1 cellular context compared by ENCODE assay signal in the genomic region with DNA sequence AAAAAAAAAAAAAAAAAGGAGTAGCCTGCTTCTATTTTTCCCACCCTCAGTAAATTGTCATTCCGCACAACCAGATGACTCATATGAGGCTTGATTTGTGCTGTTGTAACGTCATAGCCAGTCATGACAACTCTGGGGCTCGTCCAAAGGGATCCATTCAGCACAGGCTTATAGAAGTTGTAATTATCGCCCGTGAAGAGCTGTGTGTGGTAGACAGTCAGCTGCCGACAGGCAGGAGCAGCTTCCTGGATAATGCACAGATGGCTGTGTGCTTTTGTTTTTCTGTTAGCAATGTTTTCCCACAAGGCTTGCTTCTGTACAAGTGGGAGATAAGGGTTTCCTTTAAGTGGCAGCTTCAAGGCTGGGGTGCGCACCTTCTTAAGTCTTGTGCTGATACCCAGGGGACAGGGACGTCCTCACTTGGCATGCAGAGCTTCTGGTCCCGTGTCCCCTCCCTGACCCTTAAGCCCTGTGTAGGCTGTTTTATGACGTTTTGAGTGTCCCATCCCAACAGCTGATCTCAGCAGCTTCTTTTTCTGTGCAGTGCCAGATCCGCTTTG.
TF ChIP-seq lines count a peak whose summit lies in the region.

No MANE protein-coding gene starts in this region.

TF ChIP-seq in K562, 482 proteins besides CTCF, POLR2A, EP300 and RAD21 (continued from another document and continues in another):
- TF ChIP-seq NFE2L1 (tag; IDR thresholded peaks at IDR 0.05; ENCODE audit: borderline replicate concordance, low read depth): no peak
- TF ChIP-seq, protein P1, sequence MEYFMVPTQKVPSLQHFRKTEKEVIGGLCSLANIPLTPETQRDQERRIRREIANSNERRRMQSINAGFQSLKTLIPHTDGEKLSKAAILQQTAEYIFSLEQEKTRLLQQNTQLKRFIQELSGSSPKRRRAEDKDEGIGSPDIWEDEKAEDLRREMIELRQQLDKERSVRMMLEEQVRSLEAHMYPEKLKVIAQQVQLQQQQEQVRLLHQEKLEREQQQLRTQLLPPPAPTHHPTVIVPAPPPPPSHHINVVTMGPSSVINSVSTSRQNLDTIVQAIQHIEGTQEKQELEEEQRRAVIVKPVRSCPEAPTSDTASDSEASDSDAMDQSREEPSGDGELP (CRISPR knock-in tag; IDR thresholded peaks at IDR 0.05; ENCODE audit: borderline replicate concordance): peak; percentile 80
- TF ChIP-seq ZKSCAN8 (CRISPR knock-in tag; IDR thresholded peaks at IDR 0.05): no peak
- TF ChIP-seq, protein P2, sequence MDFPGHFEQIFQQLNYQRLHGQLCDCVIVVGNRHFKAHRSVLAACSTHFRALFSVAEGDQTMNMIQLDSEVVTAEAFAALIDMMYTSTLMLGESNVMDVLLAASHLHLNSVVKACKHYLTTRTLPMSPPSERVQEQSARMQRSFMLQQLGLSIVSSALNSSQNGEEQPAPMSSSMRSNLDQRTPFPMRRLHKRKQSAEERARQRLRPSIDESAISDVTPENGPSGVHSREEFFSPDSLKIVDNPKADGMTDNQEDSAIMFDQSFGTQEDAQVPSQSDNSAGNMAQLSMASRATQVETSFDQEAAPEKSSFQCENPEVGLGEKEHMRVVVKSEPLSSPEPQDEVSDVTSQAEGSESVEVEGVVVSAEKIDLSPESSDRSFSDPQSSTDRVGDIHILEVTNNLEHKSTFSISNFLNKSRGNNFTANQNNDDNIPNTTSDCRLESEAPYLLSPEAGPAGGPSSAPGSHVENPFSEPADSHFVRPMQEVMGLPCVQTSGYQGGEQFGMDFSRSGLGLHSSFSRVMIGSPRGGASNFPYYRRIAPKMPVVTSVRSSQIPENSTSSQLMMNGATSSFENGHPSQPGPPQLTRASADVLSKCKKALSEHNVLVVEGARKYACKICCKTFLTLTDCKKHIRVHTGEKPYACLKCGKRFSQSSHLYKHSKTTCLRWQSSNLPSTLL (IDR thresholded peaks at IDR 0.05): no peak
- no peak for TF ChIP-seq ZEB2 (IDR thresholded peaks at IDR 0.05)
- TF ChIP-seq ZNF75A (CRISPR knock-in tag; IDR thresholded peaks at IDR 0.05): peak; percentile 89
- TF ChIP-seq HDAC2 (IDR thresholded peaks at IDR 0.05): no peak
- TF ChIP-seq ARNT (IDR thresholded peaks at IDR 0.05): no peak
- TF ChIP-seq, protein P3, sequence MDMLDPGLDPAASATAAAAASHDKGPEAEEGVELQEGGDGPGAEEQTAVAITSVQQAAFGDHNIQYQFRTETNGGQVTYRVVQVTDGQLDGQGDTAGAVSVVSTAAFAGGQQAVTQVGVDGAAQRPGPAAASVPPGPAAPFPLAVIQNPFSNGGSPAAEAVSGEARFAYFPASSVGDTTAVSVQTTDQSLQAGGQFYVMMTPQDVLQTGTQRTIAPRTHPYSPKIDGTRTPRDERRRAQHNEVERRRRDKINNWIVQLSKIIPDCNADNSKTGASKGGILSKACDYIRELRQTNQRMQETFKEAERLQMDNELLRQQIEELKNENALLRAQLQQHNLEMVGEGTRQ (CRISPR knock-in tag; IDR thresholded peaks at IDR 0.05): no peak
- no peak for TF ChIP-seq POLR2G (IDR thresholded peaks at IDR 0.05; ENCODE audit: low read depth, low read length)
- TF ChIP-seq ZNF696 (CRISPR knock-in tag; conservative IDR thresholded peaks at IDR 0.05): no peak
- TF ChIP-seq NONO (IDR thresholded peaks at IDR 0.05; ENCODE audit: low read depth in 2 of 2, low read length in 1 of 2): no peak
- TF ChIP-seq TAL1 (IDR thresholded peaks at IDR 0.05): no peak; the same call in 1 of the 2 replicates
- peak; percentile 18 for TF ChIP-seq FOS (IDR thresholded peaks at IDR 0.05; ENCODE audit: extremely low read depth, insufficient read length)
- TF ChIP-seq MYNN (IDR thresholded peaks at IDR 0.05): no peak
- TF ChIP-seq MYNN (CRISPR knock-in tag; IDR thresholded peaks at IDR 0.05): no peak
- TF ChIP-seq CSDE1 (IDR thresholded peaks at IDR 0.05): no peak
- TF ChIP-seq, protein P4, sequence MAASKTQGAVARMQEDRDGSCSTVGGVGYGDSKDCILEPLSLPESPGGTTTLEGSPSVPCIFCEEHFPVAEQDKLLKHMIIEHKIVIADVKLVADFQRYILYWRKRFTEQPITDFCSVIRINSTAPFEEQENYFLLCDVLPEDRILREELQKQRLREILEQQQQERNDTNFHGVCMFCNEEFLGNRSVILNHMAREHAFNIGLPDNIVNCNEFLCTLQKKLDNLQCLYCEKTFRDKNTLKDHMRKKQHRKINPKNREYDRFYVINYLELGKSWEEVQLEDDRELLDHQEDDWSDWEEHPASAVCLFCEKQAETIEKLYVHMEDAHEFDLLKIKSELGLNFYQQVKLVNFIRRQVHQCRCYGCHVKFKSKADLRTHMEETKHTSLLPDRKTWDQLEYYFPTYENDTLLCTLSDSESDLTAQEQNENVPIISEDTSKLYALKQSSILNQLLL (CRISPR knock-in tag; IDR thresholded peaks at IDR 0.05; ENCODE audit: borderline replicate concordance): no peak
- TF ChIP-seq, protein P5, sequence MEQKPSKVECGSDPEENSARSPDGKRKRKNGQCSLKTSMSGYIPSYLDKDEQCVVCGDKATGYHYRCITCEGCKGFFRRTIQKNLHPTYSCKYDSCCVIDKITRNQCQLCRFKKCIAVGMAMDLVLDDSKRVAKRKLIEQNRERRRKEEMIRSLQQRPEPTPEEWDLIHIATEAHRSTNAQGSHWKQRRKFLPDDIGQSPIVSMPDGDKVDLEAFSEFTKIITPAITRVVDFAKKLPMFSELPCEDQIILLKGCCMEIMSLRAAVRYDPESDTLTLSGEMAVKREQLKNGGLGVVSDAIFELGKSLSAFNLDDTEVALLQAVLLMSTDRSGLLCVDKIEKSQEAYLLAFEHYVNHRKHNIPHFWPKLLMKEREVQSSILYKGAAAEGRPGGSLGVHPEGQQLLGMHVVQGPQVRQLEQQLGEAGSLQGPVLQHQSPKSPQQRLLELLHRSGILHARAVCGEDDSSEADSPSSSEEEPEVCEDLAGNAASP (IDR thresholded peaks at IDR 0.05): no peak
- TF ChIP-seq, protein P6, sequence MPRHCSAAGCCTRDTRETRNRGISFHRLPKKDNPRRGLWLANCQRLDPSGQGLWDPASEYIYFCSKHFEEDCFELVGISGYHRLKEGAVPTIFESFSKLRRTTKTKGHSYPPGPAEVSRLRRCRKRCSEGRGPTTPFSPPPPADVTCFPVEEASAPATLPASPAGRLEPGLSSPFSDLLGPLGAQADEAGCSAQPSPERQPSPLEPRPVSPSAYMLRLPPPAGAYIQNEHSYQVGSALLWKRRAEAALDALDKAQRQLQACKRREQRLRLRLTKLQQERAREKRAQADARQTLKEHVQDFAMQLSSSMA (CRISPR knock-in tag; IDR thresholded peaks at IDR 0.05): no peak
- no peak for TF ChIP-seq TBP (optimal IDR thresholded peaks at IDR 0.05; ENCODE audit: low read depth, low read length)
- TF ChIP-seq SMAD4 (CRISPR knock-in tag; conservative IDR thresholded peaks at IDR 0.05): peak; percentile 56
- TF ChIP-seq MCM7 (IDR thresholded peaks at IDR 0.05): no peak
- no peak for TF ChIP-seq OTX1 (CRISPR knock-in tag; IDR thresholded peaks at IDR 0.05)
- TF ChIP-seq E2F3 (CRISPR knock-in tag; IDR thresholded peaks at IDR 0.05): no peak
- no peak for TF ChIP-seq NBN (IDR thresholded peaks at IDR 0.05; ENCODE audit: low read depth)
- TF ChIP-seq ASH1L (IDR thresholded peaks at IDR 0.05; ENCODE audit: borderline replicate concordance, low read depth, partially characterized antibody): no peak
- TF ChIP-seq RBBP5 (IDR thresholded peaks at IDR 0.05; ENCODE audit: borderline replicate concordance, insufficient read depth, low read length, poor library complexity, severe bottlenecking): no peak
- TF ChIP-seq POLR3G (IDR thresholded peaks at IDR 0.05; ENCODE audit: extremely low read depth, insufficient read length, insufficient replicate concordance): no peak
- no peak for TF ChIP-seq ZNF274 (IDR thresholded peaks at IDR 0.05; ENCODE audit: borderline replicate concordance, low read depth, low read length)
- TF ChIP-seq, protein P7, sequence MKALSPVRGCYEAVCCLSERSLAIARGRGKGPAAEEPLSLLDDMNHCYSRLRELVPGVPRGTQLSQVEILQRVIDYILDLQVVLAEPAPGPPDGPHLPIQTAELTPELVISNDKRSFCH (CRISPR knock-in tag; IDR thresholded peaks at IDR 0.05): no peak
- TF ChIP-seq, protein P7 (tag; IDR thresholded peaks at IDR 0.05): no peak
- no peak for TF ChIP-seq RFX1 (IDR thresholded peaks at IDR 0.05)
- no peak for TF ChIP-seq SP1 (CRISPR knock-in tag; IDR thresholded peaks at IDR 0.05)
- no peak for TF ChIP-seq PHB2 (IDR thresholded peaks at IDR 0.05; ENCODE audit: low read depth)
- TF ChIP-seq SREBF1 (IDR thresholded peaks at IDR 0.05; ENCODE audit: borderline replicate concordance, low read depth, low read length): no peak
- no peak for TF ChIP-seq NR2C2 (CRISPR knock-in tag; IDR thresholded peaks at IDR 0.05)
- no peak for TF ChIP-seq NR2C2 (tag; IDR thresholded peaks at IDR 0.05)
- no peak for TF ChIP-seq RUNX1 (IDR thresholded peaks at IDR 0.05; ENCODE audit: low read depth)
- no peak for TF ChIP-seq BRD9 (IDR thresholded peaks at IDR 0.05; ENCODE audit: low read depth, partially characterized antibody)
- no peak for TF ChIP-seq STAG1 (CRISPR knock-in tag; IDR thresholded peaks at IDR 0.05; ENCODE audit: borderline replicate concordance)
- TF ChIP-seq, protein P8, sequence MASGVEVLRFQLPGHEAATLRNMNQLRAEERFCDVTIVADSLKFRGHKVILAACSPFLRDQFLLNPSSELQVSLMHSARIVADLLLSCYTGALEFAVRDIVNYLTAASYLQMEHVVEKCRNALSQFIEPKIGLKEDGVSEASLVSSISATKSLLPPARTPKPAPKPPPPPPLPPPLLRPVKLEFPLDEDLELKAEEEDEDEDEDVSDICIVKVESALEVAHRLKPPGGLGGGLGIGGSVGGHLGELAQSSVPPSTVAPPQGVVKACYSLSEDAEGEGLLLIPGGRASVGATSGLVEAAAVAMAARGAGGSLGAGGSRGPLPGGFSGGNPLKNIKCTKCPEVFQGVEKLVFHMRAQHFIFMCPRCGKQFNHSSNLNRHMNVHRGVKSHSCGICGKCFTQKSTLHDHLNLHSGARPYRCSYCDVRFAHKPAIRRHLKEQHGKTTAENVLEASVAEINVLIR (CRISPR knock-in tag; IDR thresholded peaks at IDR 0.05): no peak
- no peak for TF ChIP-seq POU5F1 (IDR thresholded peaks at IDR 0.05; ENCODE audit: borderline replicate concordance, low read depth, low read length, partially characterized antibody)
- 0 out of 2 replicates have a peak, but pooled peaks have one; percentile 28 for TF ChIP-seq RB1 (IDR thresholded peaks at IDR 0.05; ENCODE audit: low read depth)
- peak; percentile 53 for TF ChIP-seq SMARCA4 (IDR thresholded peaks at IDR 0.05)
- TF ChIP-seq SRSF1 (IDR thresholded peaks at IDR 0.05; ENCODE audit: low read depth, low read length): no peak
- TF ChIP-seq PHF21A (IDR thresholded peaks at IDR 0.05; ENCODE audit: borderline replicate concordance, low read depth): no peak
- TF ChIP-seq, protein P9, sequence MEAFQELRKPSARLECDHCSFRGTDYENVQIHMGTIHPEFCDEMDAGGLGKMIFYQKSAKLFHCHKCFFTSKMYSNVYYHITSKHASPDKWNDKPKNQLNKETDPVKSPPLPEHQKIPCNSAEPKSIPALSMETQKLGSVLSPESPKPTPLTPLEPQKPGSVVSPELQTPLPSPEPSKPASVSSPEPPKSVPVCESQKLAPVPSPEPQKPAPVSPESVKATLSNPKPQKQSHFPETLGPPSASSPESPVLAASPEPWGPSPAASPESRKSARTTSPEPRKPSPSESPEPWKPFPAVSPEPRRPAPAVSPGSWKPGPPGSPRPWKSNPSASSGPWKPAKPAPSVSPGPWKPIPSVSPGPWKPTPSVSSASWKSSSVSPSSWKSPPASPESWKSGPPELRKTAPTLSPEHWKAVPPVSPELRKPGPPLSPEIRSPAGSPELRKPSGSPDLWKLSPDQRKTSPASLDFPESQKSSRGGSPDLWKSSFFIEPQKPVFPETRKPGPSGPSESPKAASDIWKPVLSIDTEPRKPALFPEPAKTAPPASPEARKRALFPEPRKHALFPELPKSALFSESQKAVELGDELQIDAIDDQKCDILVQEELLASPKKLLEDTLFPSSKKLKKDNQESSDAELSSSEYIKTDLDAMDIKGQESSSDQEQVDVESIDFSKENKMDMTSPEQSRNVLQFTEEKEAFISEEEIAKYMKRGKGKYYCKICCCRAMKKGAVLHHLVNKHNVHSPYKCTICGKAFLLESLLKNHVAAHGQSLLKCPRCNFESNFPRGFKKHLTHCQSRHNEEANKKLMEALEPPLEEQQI (IDR thresholded peaks at IDR 0.05): no peak
- TF ChIP-seq, protein P10, sequence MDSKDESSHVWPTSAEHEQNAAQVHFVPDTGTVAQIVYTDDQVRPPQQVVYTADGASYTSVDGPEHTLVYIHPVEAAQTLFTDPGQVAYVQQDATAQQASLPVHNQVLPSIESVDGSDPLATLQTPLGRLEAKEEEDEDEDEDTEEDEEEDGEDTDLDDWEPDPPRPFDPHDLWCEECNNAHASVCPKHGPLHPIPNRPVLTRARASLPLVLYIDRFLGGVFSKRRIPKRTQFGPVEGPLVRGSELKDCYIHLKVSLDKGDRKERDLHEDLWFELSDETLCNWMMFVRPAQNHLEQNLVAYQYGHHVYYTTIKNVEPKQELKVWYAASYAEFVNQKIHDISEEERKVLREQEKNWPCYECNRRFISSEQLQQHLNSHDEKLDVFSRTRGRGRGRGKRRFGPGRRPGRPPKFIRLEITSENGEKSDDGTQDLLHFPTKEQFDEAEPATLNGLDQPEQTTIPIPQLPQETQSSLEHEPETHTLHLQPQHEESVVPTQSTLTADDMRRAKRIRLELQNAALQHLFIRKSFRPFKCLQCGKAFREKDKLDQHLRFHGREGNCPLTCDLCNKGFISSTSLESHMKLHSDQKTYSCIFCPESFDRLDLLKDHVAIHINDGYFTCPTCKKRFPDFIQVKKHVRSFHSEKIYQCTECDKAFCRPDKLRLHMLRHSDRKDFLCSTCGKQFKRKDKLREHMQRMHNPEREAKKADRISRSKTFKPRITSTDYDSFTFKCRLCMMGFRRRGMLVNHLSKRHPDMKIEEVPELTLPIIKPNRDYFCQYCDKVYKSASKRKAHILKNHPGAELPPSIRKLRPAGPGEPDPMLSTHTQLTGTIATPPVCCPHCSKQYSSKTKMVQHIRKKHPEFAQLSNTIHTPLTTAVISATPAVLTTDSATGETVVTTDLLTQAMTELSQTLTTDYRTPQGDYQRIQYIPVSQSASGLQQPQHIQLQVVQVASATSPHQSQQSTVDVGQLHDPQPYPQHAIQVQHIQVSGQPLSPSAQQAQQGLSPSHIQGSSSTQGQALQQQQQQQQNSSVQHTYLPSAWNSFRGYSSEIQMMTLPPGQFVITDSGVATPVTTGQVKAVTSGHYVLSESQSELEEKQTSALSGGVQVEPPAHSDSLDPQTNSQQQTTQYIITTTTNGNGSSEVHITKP (IDR thresholded peaks at IDR 0.05; ENCODE audit: partially characterized antibody): no peak
- TF ChIP-seq KDM2B (CRISPR knock-in tag; IDR thresholded peaks at IDR 0.05): no peak
- TF ChIP-seq TGIF2 (CRISPR knock-in tag; IDR thresholded peaks at IDR 0.05): no peak
- TF ChIP-seq, protein P11, sequence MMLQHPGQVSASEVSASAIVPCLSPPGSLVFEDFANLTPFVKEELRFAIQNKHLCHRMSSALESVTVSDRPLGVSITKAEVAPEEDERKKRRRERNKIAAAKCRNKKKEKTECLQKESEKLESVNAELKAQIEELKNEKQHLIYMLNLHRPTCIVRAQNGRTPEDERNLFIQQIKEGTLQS (IDR thresholded peaks at IDR 0.05): peak; percentile 94
- TF ChIP-seq, protein P11 (CRISPR knock-in tag; conservative IDR thresholded peaks at IDR 0.05): no peak
